ENCODE assay signal across 13 cellular contexts in genomic region chr9:98995059-98995665, GRCh38. TPM values are rescaled to one million over a fixed set of nuclear protein-coding genes. Genes with fewer than 3 reads are reported as not detected.
A peak's percentile ranks its signal among the peaks of the same experiment; 100 is the strongest.
DNase-seq lines count a peak whose midpoint lies in the region; ATAC-seq and TF ChIP-seq lines count a peak whose summit lies in the region.
"Had no signal": no experiment of that assay in that cellular context is flagged by ENCODE, and none has a peak within 500 bp of the region (broad histone marks: within the 10 kb centered on the region; RNA-seq: fewer than 3 reads in every experiment).

No MANE protein-coding gene starts in this region.

- peak in 71 of 76 experiments; percentile 4 to 80 (median 49) for DNase-seq in HUDEP-2 (lab: John Stamatoyannopoulos, UW; ENCODE audit: unreplicated experiment in 76 of 76)
- DNase-seq in medulla oblongata (ENCODE audit: extremely low spot score): peak; percentile 69
- peak; percentile 20 for DNase-seq in testis
- DNase-seq in SHP77 treated with DMSO at 0.1 percent for 48 hours (lab: John Stamatoyannopoulos, UW): no peak
- DNase-seq in foreskin melanocyte: no peak
- DNase-seq: activated T-cell treated with anti-CD3 and anti-CD28 coated beads for 4 hours; naive thymus-derived CD8-positive, alpha-beta T cell; NCI-H187 treated with DMSO at 0.1 percent for 48 hours; T-helper 9 cell had no signal

- peaks cover 62% of the 10 kb centered on the region for H3K27me3 Mint-ChIP-seq in dendritic cell treated with granulocyte-macrophage colony-stimulating factor and Interleukin-4, amounts not matched to agents 40 ng/mL and 50 ng/mL, for 4 days

- H3K36me3 Mint-ChIP-seq in dendritic cell treated with granulocyte-macrophage colony-stimulating factor and Interleukin-4, amounts not matched to agents 40 ng/mL and 50 ng/mL, for 4 days (ENCODE audit: low read depth): no peaks in the 10 kb centered on the region

- no peak for ATAC-seq in HG03520 (IDR thresholded peaks at IDR 0.05; ENCODE audit: unreplicated experiment)
- ATAC-seq: GM23338; naive thymus-derived CD8-positive, alpha-beta T cell had no signal

- no peaks in the 10 kb centered on the region for H3K36me3 ChIP-seq in testis (ENCODE audit: low read depth, missing control alignments)

- H3K4me3 Mint-ChIP-seq in dendritic cell treated with granulocyte-macrophage colony-stimulating factor and Interleukin-4, amounts not matched to agents 40 ng/mL and 50 ng/mL, for 4 days: no peak overlapping the region
- H3K4me3 Mint-ChIP-seq: GM23338; naive thymus-derived CD8-positive, alpha-beta T cell had no signal

- no peak overlapping the region for H3K27ac ChIP-seq in testis

- peak overlapping the region; percentile 75 for H3K27ac Mint-ChIP-seq in dendritic cell treated with granulocyte-macrophage colony-stimulating factor and Interleukin-4, amounts not matched to agents 40 ng/mL and 50 ng/mL, for 4 days
- H3K27ac Mint-ChIP-seq: GM23338 had no signal

- TF ChIP-seq CTCF in testis (IDR thresholded peaks at IDR 0.05): no peak

- no peaks in the 10 kb centered on the region for H3K27me3 ChIP-seq in testis

- H3K4me1 Mint-ChIP-seq in dendritic cell treated with granulocyte-macrophage colony-stimulating factor and Interleukin-4, amounts not matched to agents 40 ng/mL and 50 ng/mL, for 4 days (ENCODE audit: low read depth): peaks cover 37% of the 10 kb centered on the region

- intact Hi-C loops in dendritic cell treated with granulocyte-macrophage colony-stimulating factor and Interleukin-4, amounts not matched to agents 40 ng/mL and 50 ng/mL, for 4 days (cut with micrococcal nuclease): no loop called here
- intact Hi-C loops in testis (cut with DNase I; ENCODE audit: low total_unique reads): no loop called here

- no peak for TF ChIP-seq POLR2A in testis (IDR thresholded peaks at IDR 0.05)

- no peaks in the 10 kb centered on the region for H3K9me3 Mint-ChIP-seq in dendritic cell treated with granulocyte-macrophage colony-stimulating factor and Interleukin-4, amounts not matched to agents 40 ng/mL and 50 ng/mL, for 4 days
- H3K9me3 Mint-ChIP-seq: naive thymus-derived CD8-positive, alpha-beta T cell had no signal

- H3K4me1 ChIP-seq in testis: peaks cover 20% of the 10 kb centered on the region

- 73 to 78% methylated on average over 3 of the region's 3 CpGs for WGBS in testis, 2 donors

- H3K9me3 ChIP-seq in testis: no peaks in the 10 kb centered on the region

- no peak overlapping the region for H3K4me3 ChIP-seq in testis
- H3K4me3 ChIP-seq: GM23338 had no signal

RNA-seq across cellular contexts. Expression of gene COL15A1, which starts 51.5 kb away (rescaled TPM):
- 10 to 100 TPM; 37.2 to 55.5 TPM for total RNA-seq in testis
- 49.4 TPM for polyA plus RNA-seq in testis (ENCODE audit: insufficient read depth, low read depth, low replicate concordance)
- total RNA-seq: endothelial cell of umbilical vein; naive thymus-derived CD8-positive, alpha-beta T cell had no signal
- polyA plus RNA-seq: endothelial cell of umbilical vein; naive thymus-derived CD8-positive, alpha-beta T cell had no signal

Comparison
In these comparisons a context has a peak if more than half of its experiments do, and no peak if none do; other contexts are left out.
1. DNase-seq: peak in HUDEP-2 (71 of 76), medulla oblongata (single experiment) and testis (single experiment); none in SHP77 treated with DMSO at 0.1 percent for 48 hours (single experiment) and foreskin melanocyte (single experiment).